Comparison of ENCODE assay signal across 8 cellular contexts in the genomic region with DNA sequence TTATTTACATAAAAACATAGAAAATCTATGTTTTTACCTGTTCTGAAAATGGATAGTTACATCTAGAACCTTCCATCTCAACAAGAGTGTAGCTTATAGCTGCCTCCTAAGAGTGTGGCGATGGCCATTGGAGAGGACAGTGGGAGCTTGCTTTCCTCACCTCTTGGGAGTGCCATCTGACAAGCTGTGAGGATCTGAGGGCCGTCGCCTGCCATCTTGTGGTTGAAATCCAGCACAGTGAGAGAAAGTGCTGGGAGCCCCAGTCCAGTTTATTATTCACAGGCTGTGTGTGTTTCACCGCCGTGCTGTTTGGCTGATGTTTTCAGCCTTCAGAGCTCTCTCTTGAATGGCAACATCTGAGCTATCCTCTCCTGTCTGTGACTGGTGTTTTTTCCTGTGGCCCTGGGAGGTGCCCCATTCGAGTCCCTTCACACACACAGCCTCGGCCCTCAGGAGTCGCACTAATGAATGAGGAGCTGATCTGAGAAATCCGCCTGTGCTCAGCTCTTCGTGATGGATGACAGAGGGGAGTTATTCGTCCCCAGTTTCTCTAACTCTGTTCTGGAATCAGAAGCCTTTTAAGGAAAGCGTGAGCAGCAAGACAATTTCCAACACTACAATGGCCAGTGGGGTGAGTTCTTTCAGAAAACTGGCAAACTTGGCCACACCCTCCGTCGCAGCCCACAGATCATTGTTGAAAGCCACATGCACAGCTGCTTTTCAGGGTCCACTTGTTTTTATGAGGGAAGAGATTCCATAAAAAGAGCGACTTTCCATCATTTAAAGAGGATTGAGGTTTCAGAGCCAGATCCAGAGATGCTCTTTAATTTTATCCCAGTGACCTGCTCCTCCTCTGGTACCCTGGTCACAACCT.
DNase-seq lines count a peak whose midpoint lies in the region; ATAC-seq and TF ChIP-seq lines count a peak whose summit lies in the region.

No MANE protein-coding gene starts in this region.

- in situ Hi-C loops in G401 (cut with HindIII; ENCODE audit: low sequenced_read_pairs): no loop called here

- H3K36me3 Mint-ChIP-seq in activated T-helper 1 cell treated with anti-CD3 and anti-CD28 coated beads, Interleukin-12 subunit alpha, Interleukin-12 subunit beta, Interleukin-2, Interleukin-4 antibody, amounts not matched to agents 30 ng/mL and 10 ng/mL and 1 ng/mL, durations not matched to agents 14 hours and 24 hours and 36 hours (ENCODE audit: low read depth): no peaks in the 10 kb centered on the region

- H3K36me3 ChIP-seq in adipocyte (ENCODE audit: control insufficient read depth, insufficient read depth, low read length, severe bottlenecking) (no peaks in the 10 kb centered on the region), psoas muscle (ENCODE audit: insufficient read depth in 1 of 2, low read depth in 1 of 2) (no peaks in the 10 kb centered on the region)

- H3K27ac Mint-ChIP-seq in activated T-helper 1 cell treated with anti-CD3 and anti-CD28 coated beads, Interleukin-12 subunit alpha, Interleukin-12 subunit beta, Interleukin-2, Interleukin-4 antibody, amounts not matched to agents 30 ng/mL and 10 ng/mL and 1 ng/mL, durations not matched to agents 14 hours and 24 hours and 36 hours: no peak overlapping the region

- H3K27me3 Mint-ChIP-seq in activated T-helper 1 cell treated with anti-CD3 and anti-CD28 coated beads, Interleukin-12 subunit alpha, Interleukin-12 subunit beta, Interleukin-2, Interleukin-4 antibody, amounts not matched to agents 30 ng/mL and 10 ng/mL and 1 ng/mL, durations not matched to agents 14 hours and 24 hours and 36 hours (ENCODE audit: insufficient read depth): no peaks in the 10 kb centered on the region

- H3K27ac ChIP-seq in psoas muscle: no peak overlapping the region

- no peaks in the 10 kb centered on the region for H3K9me3 Mint-ChIP-seq in activated T-helper 1 cell treated with anti-CD3 and anti-CD28 coated beads, Interleukin-12 subunit alpha, Interleukin-12 subunit beta, Interleukin-2, Interleukin-4 antibody, amounts not matched to agents 30 ng/mL and 10 ng/mL and 1 ng/mL, durations not matched to agents 14 hours and 24 hours and 36 hours

- H3K4me1 ChIP-seq in adipocyte (ENCODE audit: control insufficient read depth, insufficient read depth, low read length) (peaks cover 11% of the 10 kb centered on the region), psoas muscle (no peaks in the 10 kb centered on the region)

- no peak overlapping the region for H3K9ac ChIP-seq in adipocyte (ENCODE audit: low read length)

- H3K9me3 ChIP-seq in adipocyte (ENCODE audit: control insufficient read depth, low read length): no peaks in the 10 kb centered on the region
- H3K9me3 ChIP-seq in psoas muscle: no peaks in the 10 kb centered on the region

- no peak overlapping the region for H3K4me3 Mint-ChIP-seq in activated T-helper 1 cell treated with anti-CD3 and anti-CD28 coated beads, Interleukin-12 subunit alpha, Interleukin-12 subunit beta, Interleukin-2, Interleukin-4 antibody, amounts not matched to agents 30 ng/mL and 10 ng/mL and 1 ng/mL, durations not matched to agents 14 hours and 24 hours and 36 hours

- DNase-seq in G401 (ENCODE audit: low spot score): peak; percentile 90
- peak; percentile 19 to 65 for DNase-seq in NCI-H446 (lab: John Stamatoyannopoulos, UW)
- peak; percentile 77 for DNase-seq in adipocyte (ENCODE audit: low read depth)
- peak; percentile 86 for DNase-seq in cardiac septum (ENCODE audit: low spot score)
- peak; percentile 59 to 78 for DNase-seq in psoas muscle
- no peak for DNase-seq in activated T-helper 1 cell treated with anti-CD3 and anti-CD28 coated beads, Interleukin-12 subunit alpha, Interleukin-12 subunit beta, Interleukin-2, Interleukin-4 antibody, amounts not matched to agents 30 ng/mL and 10 ng/mL and 1 ng/mL, durations not matched to agents 14 hours and 24 hours and 36 hours (ENCODE audit: low spot score)

- WGBS in psoas muscle, 3 donors: 39 to 44% (median 40%) methylated on average over 15 of the region's 15 CpGs

- peak; percentile 68 for TF ChIP-seq CTCF in psoas muscle (IDR thresholded peaks at IDR 0.05)

- intact Hi-C loops in cardiac septum (cut with DNase I): loop anchor here (1.0 kb wide), 2 partner anchors 170 to 228 kb away; a partner anchor contains a TSS
- intact Hi-C loops in psoas muscle (cut with DNase I): loop anchor here (1.0 to 5.0 kb wide), 4 partner anchors 167 to 228 kb away; a partner anchor contains a TSS
- intact Hi-C loops in activated T-helper 1 cell treated with anti-CD3 and anti-CD28 coated beads, Interleukin-12 subunit alpha, Interleukin-12 subunit beta, Interleukin-2, Interleukin-4 antibody, amounts not matched to agents 30 ng/mL and 10 ng/mL and 1 ng/mL, durations not matched to agents 14 hours and 24 hours and 36 hours (cut with micrococcal nuclease): no loop called here

- H3K4me3 ChIP-seq in adipocyte (ENCODE audit: low read length) (no peak overlapping the region), psoas muscle (no peak overlapping the region)

- H3K27me3 ChIP-seq in adipocyte (replicated peaks; ENCODE audit: control insufficient read depth, insufficient read depth, low read length): peaks cover 3% of the 10 kb centered on the region
- no peaks in the 10 kb centered on the region for H3K27me3 ChIP-seq in psoas muscle (ENCODE audit: insufficient read depth in 3 of 3, low read length in 2 of 3)

- no peaks in the 10 kb centered on the region for H3K4me1 Mint-ChIP-seq in activated T-helper 1 cell treated with anti-CD3 and anti-CD28 coated beads, Interleukin-12 subunit alpha, Interleukin-12 subunit beta, Interleukin-2, Interleukin-4 antibody, amounts not matched to agents 30 ng/mL and 10 ng/mL and 1 ng/mL, durations not matched to agents 14 hours and 24 hours and 36 hours (ENCODE audit: low read depth)

- ATAC-seq in HG02759 (IDR thresholded peaks at IDR 0.05; ENCODE audit: unreplicated experiment) (peak; percentile 66), psoas muscle (peak; percentile 79 to 94 (median 90)), GM18498 (IDR thresholded peaks at IDR 0.05; ENCODE audit: unreplicated experiment) (no peak)
